In genomic region chr1:23168079-23168461, GRCh38 we compare ENCODE assay signal across 8 cellular contexts. TPM values are rescaled to one million over a fixed set of nuclear protein-coding genes. Genes with fewer than 3 reads are reported as not detected.
DNase-seq lines count a peak whose midpoint lies in the region; ATAC-seq and TF ChIP-seq lines count a peak whose summit lies in the region.

No MANE protein-coding gene starts in this region.

- H3K4me1 ChIP-seq in BE2C (no peaks in the 10 kb centered on the region), ectodermal cell (ENCODE audit: control insufficient read depth, insufficient read depth, low read length) (no peaks in the 10 kb centered on the region), upper lobe of left lung (peaks cover 12 to 42% (median 36%) of the 10 kb centered on the region in 4 donors)

- ATAC-seq in upper lobe of left lung (ENCODE audit: low FRiP score in 2 of 2), result peak in 1 of 2 donors; percentile 52
- no peak for ATAC-seq in GM19023 (IDR thresholded peaks at IDR 0.05; ENCODE audit: unreplicated experiment)

- TF ChIP-seq EP300 in upper lobe of left lung (IDR thresholded peaks at IDR 0.05), result no peak

- no peaks in the 10 kb centered on the region for H3K27me3 ChIP-seq in BE2C
- H3K27me3 ChIP-seq in ectodermal cell (ENCODE audit: control insufficient read depth, insufficient read depth, low read length, poor library complexity, severe bottlenecking), result no peaks in the 10 kb centered on the region
- H3K27me3 ChIP-seq in upper lobe of left lung, result no peaks in the 10 kb centered on the region

- H3K9me3 ChIP-seq in BE2C, result no peaks in the 10 kb centered on the region
- no peaks in the 10 kb centered on the region for H3K9me3 ChIP-seq in ectodermal cell (ENCODE audit: control insufficient read depth, low read length)
- H3K9me3 ChIP-seq in upper lobe of left lung, result no peaks in the 10 kb centered on the region

- no peak for TF ChIP-seq POLR2A in upper lobe of left lung (IDR thresholded peaks at IDR 0.05)

- H3K4me3 ChIP-seq in BE2C (ENCODE audit: low read depth, low read length) (peak overlapping the region; percentile 79), ectodermal cell (ENCODE audit: insufficient read depth, low read depth, low read length) (peak overlapping the region; percentile 74), upper lobe of left lung (peak overlapping the region; percentile 91 to 99 (median 92))

- DNase-seq in BE2C (peak; percentile 32), HCEC 1CT (peak; percentile 51), T-helper 22 cell (ENCODE audit: low read depth) (peak; percentile 24), mucosa of gallbladder (ENCODE audit: low spot score) (peak; percentile 12), upper lobe of left lung (peak; percentile 49 to 88), HPDE6-E6E7 (ENCODE audit: extremely low spot score) (no peak)

- TF ChIP-seq CTCF in BE2C (IDR thresholded peaks at IDR 0.05; ENCODE audit: low read depth, low read length) (no peak), upper lobe of left lung (IDR thresholded peaks at IDR 0.05) (no peak)

- H3K27ac ChIP-seq in ectodermal cell (ENCODE audit: insufficient read depth, low read depth, low read length, poor library complexity, severe bottlenecking) (peak overlapping the region; percentile 92), upper lobe of left lung (peak overlapping the region; percentile 90 to 96 (median 94))

- H3K36me3 ChIP-seq in BE2C, result no peaks in the 10 kb centered on the region
- H3K36me3 ChIP-seq in ectodermal cell (ENCODE audit: control insufficient read depth, insufficient read depth, low read length), result no peaks in the 10 kb centered on the region
- no peaks in the 10 kb centered on the region for H3K36me3 ChIP-seq in upper lobe of left lung

- 0% methylated on average over 46 of the region's 50 CpGs for WGBS in ectodermal cell, 2 experiments
- 0 to 2% methylated on average over 7 to 11 of the region's 50 CpGs for WGBS in upper lobe of left lung, 2 donors

RNA-seq across cellular contexts. Expression of gene LUZP1, which starts 0.6 kb away (rescaled TPM):
- polyA plus RNA-seq in BE2C (2012; ENCODE audit: insufficient read depth, insufficient read length, low read depth), result 6.3 TPM
- 35.9 TPM for polyA plus RNA-seq in ectodermal cell (2013, experiment 1 of 4)
- 47.3 TPM for polyA plus RNA-seq in ectodermal cell (2013, experiment 2 of 4)
- polyA plus RNA-seq in ectodermal cell (2013, experiment 3 of 4), result 26.5 TPM
- 30.3 TPM for polyA plus RNA-seq in ectodermal cell (2013, experiment 4 of 4)
- total RNA-seq in mucosa of gallbladder (40.8 TPM), upper lobe of left lung (10 to 100 TPM; 12.6 to 33.0 (median 21.2) TPM)

RNA-seq across cellular contexts. Expression of gene HTR1D, which starts 49.2 kb away (rescaled TPM):
- not detected for polyA plus RNA-seq in BE2C (2012; ENCODE audit: insufficient read depth, insufficient read length, low read depth)
- 4.4 TPM for polyA plus RNA-seq in ectodermal cell (2013, experiment 1 of 4)
- 5.6 TPM for polyA plus RNA-seq in ectodermal cell (2013, experiment 2 of 4)
- polyA plus RNA-seq in ectodermal cell (2013, experiment 3 of 4), result 3.6 TPM
- 3.6 TPM for polyA plus RNA-seq in ectodermal cell (2013, experiment 4 of 4)
- total RNA-seq in mucosa of gallbladder (7.0 TPM), upper lobe of left lung (under 1 TPM in 3 of 6 donors, not detected in 3; 0.20 to 0.51 (median 0.46) TPM)
